Comparison of ENCODE assay signal across 16 cellular contexts in genomic region chr14:54226103-54226502, GRCh38.
"Had no signal": no experiment of that assay in that cellular context is flagged by ENCODE, and none has a peak within 500 bp of the region (broad histone marks: within the 10 kb centered on the region; RNA-seq: fewer than 3 reads in every experiment).

No MANE protein-coding gene starts in this region.

- H3K27me3 ChIP-seq: right atrium auricular region, thyroid gland had no signal

- H3K4me1 ChIP-seq: lower lobe of right lung, right atrium auricular region, thyroid gland had no signal

- H3K4me3 Mint-ChIP-seq: activated naive CD4-positive, alpha-beta T cell treated with anti-CD3 and anti-CD28 coated beads for 36 hours; activated T-helper 17 cell treated with anti-CD3 and anti-CD28 coated beads, Interleukin-2, amount 50 U/mL, for 72 hours; naive B cell; stimulated activated effector memory CD8-positive, alpha-beta T cell treated with anti-CD3 and anti-CD28 coated beads, Interleukin-12 subunit alpha, Interleukin-12 subunit beta, amount 100 ng/mL, for 72 hours had no signal

- DNase-seq: activated CD4-positive, alpha-beta T cell treated with anti-CD3 and anti-CD28 coated beads, Interleukin-2, amount 50 U/mL, for 1 hour; activated CD4-positive, CD25-positive, alpha-beta regulatory T cell; activated naive CD4-positive, alpha-beta T cell treated with anti-CD3 and anti-CD28 coated beads for 36 hours; activated T-cell treated with anti-CD3 and anti-CD28 coated beads for 4 hours; central memory CD4-positive, alpha-beta T cell; cortex of kidney; effector memory CD4-positive, alpha-beta T cell; hypothalamus; lower lobe of right lung; naive B cell; T-helper 17 cell; thyroid gland had no signal

- H3K36me3 ChIP-seq: lower lobe of right lung, neutrophil, right atrium auricular region, thyroid gland had no signal

- ATAC-seq: activated T-helper 17 cell treated with anti-CD3 and anti-CD28 coated beads, Interleukin-2, amount 50 U/mL, for 72 hours; lower lobe of right lung; stimulated activated effector memory CD8-positive, alpha-beta T cell treated with anti-CD3 and anti-CD28 coated beads, Interleukin-12 subunit alpha, Interleukin-12 subunit beta, amount 100 ng/mL, for 72 hours; T-helper 17 cell had no signal

- H3K9me3 ChIP-seq: lower lobe of right lung, neutrophil, right atrium auricular region, thyroid gland had no signal

- H3K9me3 Mint-ChIP-seq: activated naive CD4-positive, alpha-beta T cell treated with anti-CD3 and anti-CD28 coated beads for 36 hours; activated T-helper 17 cell treated with anti-CD3 and anti-CD28 coated beads, Interleukin-2, amount 50 U/mL, for 72 hours had no signal

- H3K4me3 ChIP-seq: lower lobe of right lung, right atrium auricular region, thyroid gland had no signal

- H3K27ac ChIP-seq: lower lobe of right lung, neutrophil, right atrium auricular region, thyroid gland had no signal

- H3K27ac Mint-ChIP-seq: activated naive CD4-positive, alpha-beta T cell treated with anti-CD3 and anti-CD28 coated beads for 36 hours; activated T-helper 17 cell treated with anti-CD3 and anti-CD28 coated beads, Interleukin-2, amount 50 U/mL, for 72 hours; naive B cell; stimulated activated effector memory CD8-positive, alpha-beta T cell treated with anti-CD3 and anti-CD28 coated beads, Interleukin-12 subunit alpha, Interleukin-12 subunit beta, amount 100 ng/mL, for 72 hours; T-helper 17 cell had no signal

- H3K4me1 Mint-ChIP-seq: activated T-helper 17 cell treated with anti-CD3 and anti-CD28 coated beads, Interleukin-2, amount 50 U/mL, for 72 hours; naive B cell; stimulated activated effector memory CD8-positive, alpha-beta T cell treated with anti-CD3 and anti-CD28 coated beads, Interleukin-12 subunit alpha, Interleukin-12 subunit beta, amount 100 ng/mL, for 72 hours; T-helper 17 cell had no signal

- H3K36me3 Mint-ChIP-seq: naive B cell; stimulated activated effector memory CD8-positive, alpha-beta T cell treated with anti-CD3 and anti-CD28 coated beads, Interleukin-12 subunit alpha, Interleukin-12 subunit beta, amount 100 ng/mL, for 72 hours had no signal
